In the genomic region with DNA sequence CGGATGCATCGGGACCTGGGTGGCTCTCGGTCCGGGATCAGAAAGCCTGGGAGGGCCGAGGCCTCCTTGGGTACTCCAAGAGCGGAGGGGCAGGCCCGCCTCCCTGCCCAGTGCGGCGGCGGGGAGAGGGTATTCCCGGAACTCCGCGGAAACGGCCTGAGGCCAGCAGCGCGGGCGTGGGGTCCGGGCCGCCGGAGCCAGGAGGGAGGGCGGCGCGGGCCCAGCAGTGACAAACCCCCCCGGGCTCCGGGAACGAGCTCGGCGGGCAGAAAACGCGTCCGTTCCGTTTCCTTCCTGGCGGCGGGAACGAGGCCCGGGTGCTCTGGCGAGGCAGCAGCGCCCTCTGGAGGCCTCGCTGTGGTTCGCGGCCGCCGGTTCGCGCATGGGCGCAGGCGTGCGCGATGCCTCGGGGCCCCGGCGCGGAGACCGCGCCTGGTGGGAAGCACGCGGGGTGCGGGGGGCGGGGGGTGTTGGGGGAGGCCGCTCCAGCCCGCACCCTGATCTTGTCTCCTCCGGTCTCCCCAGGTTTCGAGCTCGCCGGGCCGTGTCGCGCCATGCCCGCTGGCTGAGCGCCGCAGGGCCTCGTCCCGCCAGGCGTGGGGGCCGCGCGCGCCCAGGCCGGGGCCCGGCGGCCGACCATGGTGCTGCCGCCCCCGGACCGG, we compare ENCODE assay signal across 1 cellular context.
TF ChIP-seq lines count a peak whose summit lies in the region.

No MANE protein-coding gene starts in this region.

TF ChIP-seq in HepG2, 621 proteins besides CTCF, POLR2A, EP300 and RAD21 (continued from another document and continues in another):
- TF ChIP-seq ZNF550 (CRISPR knock-in tag; IDR thresholded peaks at IDR 0.05; ENCODE audit: borderline replicate concordance), result no peak
- 0 out of 2 replicates have a peak, but pooled peaks have one; percentile 44 for TF ChIP-seq ISL2 (CRISPR knock-in tag; IDR thresholded peaks at IDR 0.05)
- no peak for TF ChIP-seq ZNF790 (CRISPR knock-in tag; IDR thresholded peaks at IDR 0.05; ENCODE audit: borderline replicate concordance)
- TF ChIP-seq, protein P1, sequence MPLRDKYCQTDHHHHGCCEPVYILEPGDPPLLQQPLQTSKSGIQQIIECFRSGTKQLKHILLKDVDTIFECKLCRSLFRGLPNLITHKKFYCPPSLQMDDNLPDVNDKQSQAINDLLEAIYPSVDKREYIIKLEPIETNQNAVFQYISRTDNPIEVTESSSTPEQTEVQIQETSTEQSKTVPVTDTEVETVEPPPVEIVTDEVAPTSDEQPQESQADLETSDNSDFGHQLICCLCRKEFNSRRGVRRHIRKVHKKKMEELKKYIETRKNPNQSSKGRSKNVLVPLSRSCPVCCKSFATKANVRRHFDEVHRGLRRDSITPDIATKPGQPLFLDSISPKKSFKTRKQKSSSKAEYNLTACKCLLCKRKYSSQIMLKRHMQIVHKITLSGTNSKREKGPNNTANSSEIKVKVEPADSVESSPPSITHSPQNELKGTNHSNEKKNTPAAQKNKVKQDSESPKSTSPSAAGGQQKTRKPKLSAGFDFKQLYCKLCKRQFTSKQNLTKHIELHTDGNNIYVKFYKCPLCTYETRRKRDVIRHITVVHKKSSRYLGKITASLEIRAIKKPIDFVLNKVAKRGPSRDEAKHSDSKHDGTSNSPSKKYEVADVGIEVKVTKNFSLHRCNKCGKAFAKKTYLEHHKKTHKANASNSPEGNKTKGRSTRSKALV (CRISPR knock-in tag; IDR thresholded peaks at IDR 0.05), result peak; percentile 79
- TF ChIP-seq ZNF121 (CRISPR knock-in tag; IDR thresholded peaks at IDR 0.05), result no peak
- TF ChIP-seq RBFOX2 (IDR thresholded peaks at IDR 0.05; ENCODE audit: low read depth, low read length), result peak; percentile 76
- TF ChIP-seq, protein P2, sequence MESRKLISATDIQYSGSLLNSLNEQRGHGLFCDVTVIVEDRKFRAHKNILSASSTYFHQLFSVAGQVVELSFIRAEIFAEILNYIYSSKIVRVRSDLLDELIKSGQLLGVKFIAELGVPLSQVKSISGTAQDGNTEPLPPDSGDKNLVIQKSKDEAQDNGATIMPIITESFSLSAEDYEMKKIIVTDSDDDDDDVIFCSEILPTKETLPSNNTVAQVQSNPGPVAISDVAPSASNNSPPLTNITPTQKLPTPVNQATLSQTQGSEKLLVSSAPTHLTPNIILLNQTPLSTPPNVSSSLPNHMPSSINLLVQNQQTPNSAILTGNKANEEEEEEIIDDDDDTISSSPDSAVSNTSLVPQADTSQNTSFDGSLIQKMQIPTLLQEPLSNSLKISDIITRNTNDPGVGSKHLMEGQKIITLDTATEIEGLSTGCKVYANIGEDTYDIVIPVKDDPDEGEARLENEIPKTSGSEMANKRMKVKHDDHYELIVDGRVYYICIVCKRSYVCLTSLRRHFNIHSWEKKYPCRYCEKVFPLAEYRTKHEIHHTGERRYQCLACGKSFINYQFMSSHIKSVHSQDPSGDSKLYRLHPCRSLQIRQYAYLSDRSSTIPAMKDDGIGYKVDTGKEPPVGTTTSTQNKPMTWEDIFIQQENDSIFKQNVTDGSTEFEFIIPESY (CRISPR knock-in tag; IDR thresholded peaks at IDR 0.05), result peak; percentile 74
- TF ChIP-seq, protein P3, sequence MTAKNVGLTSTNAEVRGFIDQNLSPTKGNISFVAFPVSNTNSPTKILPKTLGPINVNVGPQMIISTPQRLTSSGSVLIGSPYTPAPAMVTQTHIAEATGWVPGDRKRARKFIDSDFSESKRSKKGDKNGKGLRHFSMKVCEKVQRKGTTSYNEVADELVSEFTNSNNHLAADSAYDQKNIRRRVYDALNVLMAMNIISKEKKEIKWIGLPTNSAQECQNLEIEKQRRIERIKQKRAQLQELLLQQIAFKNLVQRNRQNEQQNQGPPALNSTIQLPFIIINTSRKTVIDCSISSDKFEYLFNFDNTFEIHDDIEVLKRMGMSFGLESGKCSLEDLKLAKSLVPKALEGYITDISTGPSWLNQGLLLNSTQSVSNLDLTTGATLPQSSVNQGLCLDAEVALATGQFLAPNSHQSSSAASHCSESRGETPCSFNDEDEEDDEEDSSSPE (CRISPR knock-in tag; IDR thresholded peaks at IDR 0.05), result peak; percentile 92
- 0 out of 2 replicates have a peak, but pooled peaks have one; percentile 31 for TF ChIP-seq TGIF2 (CRISPR knock-in tag; IDR thresholded peaks at IDR 0.05)
- TF ChIP-seq, protein P4, sequence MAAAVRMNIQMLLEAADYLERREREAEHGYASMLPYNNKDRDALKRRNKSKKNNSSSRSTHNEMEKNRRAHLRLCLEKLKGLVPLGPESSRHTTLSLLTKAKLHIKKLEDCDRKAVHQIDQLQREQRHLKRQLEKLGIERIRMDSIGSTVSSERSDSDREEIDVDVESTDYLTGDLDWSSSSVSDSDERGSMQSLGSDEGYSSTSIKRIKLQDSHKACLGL (CRISPR knock-in tag; IDR thresholded peaks at IDR 0.05), result peak; percentile 30; the same call in 1 of the 2 replicates
- peak; percentile 41; the same call in 1 of the 2 replicates for TF ChIP-seq ZSCAN25 (CRISPR knock-in tag; IDR thresholded peaks at IDR 0.05)
- no peak for TF ChIP-seq KMT2B (CRISPR knock-in tag; IDR thresholded peaks at IDR 0.05)
- TF ChIP-seq MAF1 (CRISPR knock-in tag; IDR thresholded peaks at IDR 0.05; ENCODE audit: borderline replicate concordance), result no peak; the same call in 1 of the 2 replicates
- TF ChIP-seq ZKSCAN8 (CRISPR knock-in tag; IDR thresholded peaks at IDR 0.05; ENCODE audit: borderline replicate concordance), result peak; percentile 63; the same call in 1 of the 2 replicates
- TF ChIP-seq GATAD1 (CRISPR knock-in tag; IDR thresholded peaks at IDR 0.05), result peak; percentile 65; the same call in 1 of the 2 replicates
- no peak for TF ChIP-seq U2AF2 (IDR thresholded peaks at IDR 0.05; ENCODE audit: low read depth, low read length)
- TF ChIP-seq CREB1 (IDR thresholded peaks at IDR 0.05), result no peak
- TF ChIP-seq CREB1 (CRISPR knock-in tag; IDR thresholded peaks at IDR 0.05), result no peak
- TF ChIP-seq KLF12 (CRISPR knock-in tag; IDR thresholded peaks at IDR 0.05; ENCODE audit: borderline replicate concordance), result no peak
- no peak for TF ChIP-seq ZNF660 (CRISPR knock-in tag; IDR thresholded peaks at IDR 0.05; ENCODE audit: borderline replicate concordance, low read depth)
- peak; percentile 72 for TF ChIP-seq SALL1 (CRISPR knock-in tag; IDR thresholded peaks at IDR 0.05)
- peak; percentile 67 for TF ChIP-seq ZNF501 (CRISPR knock-in tag; IDR thresholded peaks at IDR 0.05)
- peak; percentile 86; the same call in 1 of the 2 replicates for TF ChIP-seq ZNF333 (CRISPR knock-in tag; IDR thresholded peaks at IDR 0.05; ENCODE audit: borderline replicate concordance)
- TF ChIP-seq ZNF10 (CRISPR knock-in tag; IDR thresholded peaks at IDR 0.05; ENCODE audit: borderline replicate concordance, low read depth), result no peak
- TF ChIP-seq, protein P5, sequence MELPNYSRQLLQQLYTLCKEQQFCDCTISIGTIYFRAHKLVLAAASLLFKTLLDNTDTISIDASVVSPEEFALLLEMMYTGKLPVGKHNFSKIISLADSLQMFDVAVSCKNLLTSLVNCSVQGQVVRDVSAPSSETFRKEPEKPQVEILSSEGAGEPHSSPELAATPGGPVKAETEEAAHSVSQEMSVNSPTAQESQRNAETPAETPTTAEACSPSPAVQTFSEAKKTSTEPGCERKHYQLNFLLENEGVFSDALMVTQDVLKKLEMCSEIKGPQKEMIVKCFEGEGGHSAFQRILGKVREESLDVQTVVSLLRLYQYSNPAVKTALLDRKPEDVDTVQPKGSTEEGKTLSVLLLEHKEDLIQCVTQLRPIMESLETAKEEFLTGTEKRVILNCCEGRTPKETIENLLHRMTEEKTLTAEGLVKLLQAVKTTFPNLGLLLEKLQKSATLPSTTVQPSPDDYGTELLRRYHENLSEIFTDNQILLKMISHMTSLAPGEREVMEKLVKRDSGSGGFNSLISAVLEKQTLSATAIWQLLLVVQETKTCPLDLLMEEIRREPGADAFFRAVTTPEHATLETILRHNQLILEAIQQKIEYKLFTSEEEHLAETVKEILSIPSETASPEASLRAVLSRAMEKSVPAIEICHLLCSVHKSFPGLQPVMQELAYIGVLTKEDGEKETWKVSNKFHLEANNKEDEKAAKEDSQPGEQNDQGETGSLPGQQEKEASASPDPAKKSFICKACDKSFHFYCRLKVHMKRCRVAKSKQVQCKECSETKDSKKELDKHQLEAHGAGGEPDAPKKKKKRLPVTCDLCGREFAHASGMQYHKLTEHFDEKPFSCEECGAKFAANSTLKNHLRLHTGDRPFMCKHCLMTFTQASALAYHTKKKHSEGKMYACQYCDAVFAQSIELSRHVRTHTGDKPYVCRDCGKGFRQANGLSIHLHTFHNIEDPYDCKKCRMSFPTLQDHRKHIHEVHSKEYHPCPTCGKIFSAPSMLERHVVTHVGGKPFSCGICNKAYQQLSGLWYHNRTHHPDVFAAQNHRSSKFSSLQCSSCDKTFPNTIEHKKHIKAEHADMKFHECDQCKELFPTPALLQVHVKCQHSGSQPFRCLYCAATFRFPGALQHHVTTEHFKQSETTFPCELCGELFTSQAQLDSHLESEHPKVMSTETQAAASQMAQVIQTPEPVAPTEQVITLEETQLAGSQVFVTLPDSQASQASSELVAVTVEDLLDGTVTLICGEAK (IDR thresholded peaks at IDR 0.05), result no peak
- TF ChIP-seq, protein P5 (CRISPR knock-in tag; IDR thresholded peaks at IDR 0.05), result peak; percentile 58; the same call in 1 of the 2 replicates
- no peak for TF ChIP-seq SUZ12 (IDR thresholded peaks at IDR 0.05; ENCODE audit: low read depth, low read length)
- TF ChIP-seq NONO (IDR thresholded peaks at IDR 0.05), result no peak
- TF ChIP-seq NONO (CRISPR knock-in tag; conservative IDR thresholded peaks at IDR 0.05), result peak; percentile 79
- 0 out of 2 replicates have a peak, but pooled peaks have one; percentile 45 for TF ChIP-seq ZNF572 (CRISPR knock-in tag; IDR thresholded peaks at IDR 0.05)
- no peak for TF ChIP-seq ZNF780A (CRISPR knock-in tag; IDR thresholded peaks at IDR 0.05)
- peak; percentile 72 for TF ChIP-seq MEIS2 (CRISPR knock-in tag; IDR thresholded peaks at IDR 0.05)
- TF ChIP-seq, protein P6, sequence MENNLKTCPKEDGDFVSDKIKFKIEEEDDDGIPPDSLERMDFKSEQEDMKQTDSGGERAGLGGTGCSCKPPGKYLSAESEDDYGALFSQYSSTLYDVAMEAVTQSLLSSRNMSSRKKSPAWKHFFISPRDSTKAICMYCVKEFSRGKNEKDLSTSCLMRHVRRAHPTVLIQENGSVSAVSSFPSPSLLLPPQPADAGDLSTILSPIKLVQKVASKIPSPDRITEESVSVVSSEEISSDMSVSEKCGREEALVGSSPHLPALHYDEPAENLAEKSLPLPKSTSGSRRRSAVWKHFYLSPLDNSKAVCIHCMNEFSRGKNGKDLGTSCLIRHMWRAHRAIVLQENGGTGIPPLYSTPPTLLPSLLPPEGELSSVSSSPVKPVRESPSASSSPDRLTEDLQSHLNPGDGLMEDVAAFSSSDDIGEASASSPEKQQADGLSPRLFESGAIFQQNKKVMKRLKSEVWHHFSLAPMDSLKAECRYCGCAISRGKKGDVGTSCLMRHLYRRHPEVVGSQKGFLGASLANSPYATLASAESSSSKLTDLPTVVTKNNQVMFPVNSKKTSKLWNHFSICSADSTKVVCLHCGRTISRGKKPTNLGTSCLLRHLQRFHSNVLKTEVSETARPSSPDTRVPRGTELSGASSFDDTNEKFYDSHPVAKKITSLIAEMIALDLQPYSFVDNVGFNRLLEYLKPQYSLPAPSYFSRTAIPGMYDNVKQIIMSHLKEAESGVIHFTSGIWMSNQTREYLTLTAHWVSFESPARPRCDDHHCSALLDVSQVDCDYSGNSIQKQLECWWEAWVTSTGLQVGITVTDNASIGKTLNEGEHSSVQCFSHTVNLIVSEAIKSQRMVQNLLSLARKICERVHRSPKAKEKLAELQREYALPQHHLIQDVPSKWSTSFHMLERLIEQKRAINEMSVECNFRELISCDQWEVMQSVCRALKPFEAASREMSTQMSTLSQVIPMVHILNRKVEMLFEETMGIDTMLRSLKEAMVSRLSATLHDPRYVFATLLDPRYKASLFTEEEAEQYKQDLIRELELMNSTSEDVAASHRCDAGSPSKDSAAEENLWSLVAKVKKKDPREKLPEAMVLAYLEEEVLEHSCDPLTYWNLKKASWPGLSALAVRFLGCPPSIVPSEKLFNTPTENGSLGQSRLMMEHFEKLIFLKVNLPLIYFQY (CRISPR knock-in tag; IDR thresholded peaks at IDR 0.05; ENCODE audit: borderline replicate concordance), result no peak
- TF ChIP-seq ZNF775 (CRISPR knock-in tag; IDR thresholded peaks at IDR 0.05; ENCODE audit: borderline replicate concordance), result no peak
- TF ChIP-seq, protein P7, sequence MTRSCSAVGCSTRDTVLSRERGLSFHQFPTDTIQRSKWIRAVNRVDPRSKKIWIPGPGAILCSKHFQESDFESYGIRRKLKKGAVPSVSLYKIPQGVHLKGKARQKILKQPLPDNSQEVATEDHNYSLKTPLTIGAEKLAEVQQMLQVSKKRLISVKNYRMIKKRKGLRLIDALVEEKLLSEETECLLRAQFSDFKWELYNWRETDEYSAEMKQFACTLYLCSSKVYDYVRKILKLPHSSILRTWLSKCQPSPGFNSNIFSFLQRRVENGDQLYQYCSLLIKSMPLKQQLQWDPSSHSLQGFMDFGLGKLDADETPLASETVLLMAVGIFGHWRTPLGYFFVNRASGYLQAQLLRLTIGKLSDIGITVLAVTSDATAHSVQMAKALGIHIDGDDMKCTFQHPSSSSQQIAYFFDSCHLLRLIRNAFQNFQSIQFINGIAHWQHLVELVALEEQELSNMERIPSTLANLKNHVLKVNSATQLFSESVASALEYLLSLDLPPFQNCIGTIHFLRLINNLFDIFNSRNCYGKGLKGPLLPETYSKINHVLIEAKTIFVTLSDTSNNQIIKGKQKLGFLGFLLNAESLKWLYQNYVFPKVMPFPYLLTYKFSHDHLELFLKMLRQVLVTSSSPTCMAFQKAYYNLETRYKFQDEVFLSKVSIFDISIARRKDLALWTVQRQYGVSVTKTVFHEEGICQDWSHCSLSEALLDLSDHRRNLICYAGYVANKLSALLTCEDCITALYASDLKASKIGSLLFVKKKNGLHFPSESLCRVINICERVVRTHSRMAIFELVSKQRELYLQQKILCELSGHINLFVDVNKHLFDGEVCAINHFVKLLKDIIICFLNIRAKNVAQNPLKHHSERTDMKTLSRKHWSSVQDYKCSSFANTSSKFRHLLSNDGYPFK (CRISPR knock-in tag; IDR thresholded peaks at IDR 0.05; ENCODE audit: borderline replicate concordance), result no peak
